In genomic region chr14:22845103-22845394, GRCh38 we compare ENCODE assay signal across 15 cellular contexts. TPM values are rescaled to one million over a fixed set of nuclear protein-coding genes. Genes with fewer than 3 reads are reported as not detected.
"Had no signal": no experiment of that assay in that cellular context is flagged by ENCODE, and none has a peak within 500 bp of the region (broad histone marks: within the 10 kb centered on the region; RNA-seq: fewer than 3 reads in every experiment).

No MANE protein-coding gene starts in this region.

- DNase-seq: activated CD4-positive, alpha-beta memory T cell treated with anti-CD3 and anti-CD28 coated beads, Interleukin-2, amount 10 ng/mL, durations not matched to agents 7 days and 5 days; activated CD4-positive, alpha-beta T cell treated with anti-CD3 and anti-CD28 coated beads for 4 hours; activated effector memory CD4-positive, alpha-beta T cell treated with Interleukin-2 at 50 U/mL for 16 hours; activated T-cell treated with anti-CD3 and anti-CD28 coated beads, Interleukin-2, amount 50 U/mL, for 4 hours; amniotic stem cell; brain microvascular endothelial cell; dermis blood vessel endothelial cell; effector memory CD8-positive, alpha-beta T cell; islet precursor cell; naive B cell; small intestine; stimulated activated naive CD8-positive, alpha-beta T cell treated with anti-CD3 and anti-CD28 coated beads, Interleukin-15, amount 100 ng/mL, for 72 hours; T-helper 17 cell; testis had no signal

- H3K4me3 ChIP-seq: testis had no signal

- H3K27ac Mint-ChIP-seq: activated CD4-positive, alpha-beta memory T cell treated with anti-CD3 and anti-CD28 coated beads, Interleukin-2, amount 10 ng/mL, durations not matched to agents 7 days and 5 days; activated naive CD4-positive, alpha-beta T cell treated with anti-CD3 and anti-CD28 coated beads, Interleukin-2, amount 50 U/mL, for 72 hours; effector memory CD8-positive, alpha-beta T cell; stimulated activated naive CD8-positive, alpha-beta T cell treated with anti-CD3 and anti-CD28 coated beads, Interleukin-15, amount 100 ng/mL, for 72 hours; T-helper 17 cell had no signal

- H3K36me3 Mint-ChIP-seq: activated naive CD4-positive, alpha-beta T cell treated with anti-CD3 and anti-CD28 coated beads, Interleukin-2, amount 50 U/mL, for 72 hours; naive B cell had no signal

- ATAC-seq: activated naive CD4-positive, alpha-beta T cell treated with anti-CD3 and anti-CD28 coated beads, Interleukin-2, amount 50 U/mL, for 72 hours; activated T-cell treated with anti-CD3 and anti-CD28 coated beads, Interleukin-2, amount 50 U/mL, for 4 hours; effector memory CD8-positive, alpha-beta T cell; stimulated activated naive CD8-positive, alpha-beta T cell treated with anti-CD3 and anti-CD28 coated beads, Interleukin-15, amount 100 ng/mL, for 72 hours; T-helper 17 cell had no signal

- H3K27ac ChIP-seq: brain microvascular endothelial cell had no signal

- H3K27me3 ChIP-seq: brain microvascular endothelial cell, testis had no signal

- H3K4me3 Mint-ChIP-seq: activated CD4-positive, alpha-beta memory T cell treated with anti-CD3 and anti-CD28 coated beads, Interleukin-2, amount 10 ng/mL, durations not matched to agents 7 days and 5 days; activated T-cell treated with anti-CD3 and anti-CD28 coated beads, Interleukin-2, amount 50 U/mL, for 4 hours; effector memory CD8-positive, alpha-beta T cell; naive B cell; stimulated activated naive CD8-positive, alpha-beta T cell treated with anti-CD3 and anti-CD28 coated beads, Interleukin-15, amount 100 ng/mL, for 72 hours; T-helper 17 cell had no signal

- H3K9me3 ChIP-seq: testis had no signal

- H3K4me1 Mint-ChIP-seq: activated CD4-positive, alpha-beta memory T cell treated with anti-CD3 and anti-CD28 coated beads, Interleukin-2, amount 10 ng/mL, durations not matched to agents 7 days and 5 days had no signal

- H3K9me3 Mint-ChIP-seq: activated CD4-positive, alpha-beta memory T cell treated with anti-CD3 and anti-CD28 coated beads, Interleukin-2, amount 10 ng/mL, durations not matched to agents 7 days and 5 days; activated naive CD4-positive, alpha-beta T cell treated with anti-CD3 and anti-CD28 coated beads, Interleukin-2, amount 50 U/mL, for 72 hours; activated T-cell treated with anti-CD3 and anti-CD28 coated beads, Interleukin-2, amount 50 U/mL, for 4 hours; effector memory CD8-positive, alpha-beta T cell; naive B cell; stimulated activated naive CD8-positive, alpha-beta T cell treated with anti-CD3 and anti-CD28 coated beads, Interleukin-15, amount 100 ng/mL, for 72 hours had no signal

RNA-seq across cellular contexts. Expression of gene REM2, which starts 38.0 kb away (rescaled TPM):
- total RNA-seq: dermis blood vessel endothelial cell had no signal
